ENCODE assay signal across 8 cellular contexts in genomic region chr15:73908030-73908821, GRCh38. TPM values are rescaled to one million over a fixed set of nuclear protein-coding genes. Genes with fewer than 3 reads are reported as not detected.
A peak's percentile ranks its signal among the peaks of the same experiment; 100 is the strongest.
DNase-seq lines count a peak whose midpoint lies in the region; ATAC-seq and TF ChIP-seq lines count a peak whose summit lies in the region.

No MANE protein-coding gene starts in this region.

- TF ChIP-seq EP300 in upper lobe of left lung (IDR thresholded peaks at IDR 0.05), result no peak

- H3K27ac ChIP-seq in 22Rv1 (no peak overlapping the region), KMS-11 (no peak overlapping the region), SJSA1 (no peak overlapping the region), trophoblast cell (ENCODE audit: low read depth, low read length) (no peak overlapping the region), upper lobe of left lung (no peak overlapping the region)

- H3K27me3 ChIP-seq in KMS-11 (ENCODE audit: insufficient read depth, low read depth) (peaks cover 2% of the 10 kb centered on the region; the same call in 1 of the 2 replicates), SJSA1 (replicated peaks) (0 out of 2 replicates have a peak, but pooled peaks cover 5% of the 10 kb centered on the region), trophoblast cell (ENCODE audit: insufficient read depth, low read length) (no peaks in the 10 kb centered on the region), upper lobe of left lung (no peaks in the 10 kb centered on the region)

- no peaks in the 10 kb centered on the region for H4K20me1 ChIP-seq in KMS-11 (ENCODE audit: insufficient read depth)

- in situ Hi-C loops in GM13976 (cut with MboI; ENCODE audit: low sequenced_read_pairs, unreplicated experiment), result no loop called here

- H3K79me2 ChIP-seq in KMS-11 (ENCODE audit: insufficient read depth, low read depth), result no peaks in the 10 kb centered on the region
- H3K79me2 ChIP-seq in trophoblast cell (ENCODE audit: control insufficient read depth, insufficient read depth, low read length, poor library complexity), result no peaks in the 10 kb centered on the region

- H3K9me3 ChIP-seq in SJSA1 (replicated peaks) (no peaks in the 10 kb centered on the region), trophoblast cell (ENCODE audit: insufficient read depth, low read depth, low read length) (no peaks in the 10 kb centered on the region), upper lobe of left lung (no peaks in the 10 kb centered on the region)

- H3K4me3 ChIP-seq in KMS-11 (IDR thresholded peaks at IDR 0.05; ENCODE audit: insufficient read depth, low read depth, low read length), result no peak overlapping the region
- H3K4me3 ChIP-seq in SJSA1, result no peak overlapping the region
- H3K4me3 ChIP-seq in trophoblast cell (ENCODE audit: low read depth, low read length), result no peak overlapping the region
- H3K4me3 ChIP-seq in upper lobe of left lung, result no peak overlapping the region

- no peak overlapping the region for H3K18ac ChIP-seq in trophoblast cell (ENCODE audit: low read length)

- H4K8ac ChIP-seq in trophoblast cell (ENCODE audit: low read depth, low read length), result no peak overlapping the region

- DNase-seq in GM13976 (ENCODE audit: low spot score) (peak; percentile 82), SJSA1 (ENCODE audit: low read depth in 1 of 2, low spot score in 2 of 2) (peak; percentile 49 to 75), activated gamma-delta T cell treated with Interleukin-2 at 50 U/mL for 16 hours (peak; percentile 69), globus pallidus (ENCODE audit: low spot score) (peak; percentile 51), trophoblast cell (peak; percentile 75 to 86), upper lobe of left lung (peak; percentile 83 to 88)

- peak; percentile 89 to 95 for ATAC-seq in upper lobe of left lung (ENCODE audit: low FRiP score in 2 of 2)

- H3K23ac ChIP-seq in trophoblast cell (ENCODE audit: low read length), result no peak overlapping the region

- no peak overlapping the region for H2AK5ac ChIP-seq in trophoblast cell (ENCODE audit: low read length)

- TF ChIP-seq CTCF in 22Rv1 (IDR thresholded peaks at IDR 0.05) (peak; percentile 92), GM13976 (IDR thresholded peaks at IDR 0.05; ENCODE audit: borderline replicate concordance, control extremely low read depth, extremely low read depth, insufficient read depth, missing control alignments) (peak; percentile 95), KMS-11 (conservative IDR thresholded peaks at IDR 0.05; ENCODE audit: low read depth, low read length) (peak; percentile 90), upper lobe of left lung (IDR thresholded peaks at IDR 0.05) (peak; percentile 80 to 90 (median 82))

- TF ChIP-seq POLR2A in upper lobe of left lung (IDR thresholded peaks at IDR 0.05), result no peak

- H3K9ac ChIP-seq in KMS-11 (no peak overlapping the region), trophoblast cell (ENCODE audit: low read length) (no peak overlapping the region)

- no peak overlapping the region for H4K91ac ChIP-seq in trophoblast cell (ENCODE audit: low read depth, low read length)

- no peaks in the 10 kb centered on the region for H3K4me1 ChIP-seq in KMS-11 (ENCODE audit: low read depth, poor library complexity, severe bottlenecking)
- no peaks in the 10 kb centered on the region for H3K4me1 ChIP-seq in SJSA1 (replicated peaks)
- H3K4me1 ChIP-seq in trophoblast cell (ENCODE audit: control insufficient read depth in 1 of 2, insufficient read depth in 2 of 2, low read length in 2 of 2), result no peaks in the 10 kb centered on the region
- H3K4me1 ChIP-seq in upper lobe of left lung, result no peaks in the 10 kb centered on the region

- H2BK120ac ChIP-seq in trophoblast cell (ENCODE audit: insufficient read depth, low read length, poor library complexity), result no peak overlapping the region

- no peaks in the 10 kb centered on the region for H3K79me1 ChIP-seq in trophoblast cell (ENCODE audit: low read length)

- no peak overlapping the region for H3K14ac ChIP-seq in trophoblast cell (ENCODE audit: low read length)

- no peak overlapping the region for H3K4ac ChIP-seq in trophoblast cell (ENCODE audit: low read depth, low read length)

- no peak overlapping the region for H4K12ac ChIP-seq in trophoblast cell (ENCODE audit: low read depth, low read length)

- H2BK12ac ChIP-seq in trophoblast cell (ENCODE audit: low read length), result no peak overlapping the region

- H3K4me2 ChIP-seq in KMS-11 (no peak overlapping the region), trophoblast cell (ENCODE audit: low read length) (no peak overlapping the region)

- H2AFZ ChIP-seq in KMS-11 (ENCODE audit: low read depth), result no peak overlapping the region
- no peak overlapping the region for H2AFZ ChIP-seq in trophoblast cell (ENCODE audit: insufficient read depth, low read length, poor library complexity)

- H2BK5ac ChIP-seq in trophoblast cell (ENCODE audit: low read depth, low read length, poor library complexity), result no peak overlapping the region

- H3K36me3 ChIP-seq in KMS-11 (ENCODE audit: insufficient read depth) (no peaks in the 10 kb centered on the region), SJSA1 (no peaks in the 10 kb centered on the region), trophoblast cell (ENCODE audit: control insufficient read depth in 1 of 2, insufficient read depth in 2 of 2, low read length in 2 of 2) (no peaks in the 10 kb centered on the region), upper lobe of left lung (no peaks in the 10 kb centered on the region)

- WGBS in trophoblast cell (ENCODE audit: extremely low coverage, insufficient coverage, insufficient read length), result no CpG with 5 or more reads among the region's 7 CpGs
- WGBS in upper lobe of left lung, 2 donors, result 15 to 19% methylated on average over 6 to 7 of the region's 7 CpGs

RNA-seq across cellular contexts. Expression of gene LOXL1, which starts 18.0 kb away (rescaled TPM):
- total RNA-seq in SJSA1 (2014; rRNA removed; shearing (Covaris generic)), result 8.3 and 10.1 TPM in 2 replicates
- polyA plus RNA-seq in trophoblast cell (2013), result 64.9 and 67.5 TPM in 2 replicates
- 10 to 100 TPM in 2 of 6 donors, 1 to 10 TPM in 4; 6.0 to 25.9 (median 8.0) TPM for total RNA-seq in upper lobe of left lung

RNA-seq across cellular contexts. Expression of gene TBC1D21, which starts 34.9 kb away (rescaled TPM):
- total RNA-seq in SJSA1 (2014; rRNA removed; shearing (Covaris generic)), result not detected in 2 replicates
- not detected in 2 replicates for polyA plus RNA-seq in trophoblast cell (2013)
- not detected for total RNA-seq in upper lobe of left lung
